25 cellular contexts compared by ENCODE assay signal in genomic region chr18:13452851-13453524, GRCh38.
DNase-seq lines count a peak whose midpoint lies in the region; ATAC-seq and TF ChIP-seq lines count a peak whose summit lies in the region.
"Had no signal": no experiment of that assay in that cellular context is flagged by ENCODE, and none has a peak within 500 bp of the region (broad histone marks: within the 10 kb centered on the region; RNA-seq: fewer than 3 reads in every experiment).

No MANE protein-coding gene starts in this region.

- TF ChIP-seq CTCF in ascending aorta (IDR thresholded peaks at IDR 0.05): no peak

- in situ Hi-C loops in G401 (cut with HindIII; ENCODE audit: low sequenced_read_pairs): no loop called here

- H3K4me1 ChIP-seq in BLaER1: peaks cover 100% of the 10 kb centered on the region
- H3K4me1 ChIP-seq in ascending aorta: peaks cover 17 to 20% of the 10 kb centered on the region in 2 donors
- H3K4me1 ChIP-seq in mesendoderm (ENCODE audit: control insufficient read depth, low read depth, low read length): peaks cover 16% of the 10 kb centered on the region

- intact Hi-C loops in ascending aorta (cut with DNase I): loop anchor here (2.0 kb wide), 1 partner anchor 48 kb away; no protein-coding TSS in a partner anchor

- no peak overlapping the region for H2BK15ac ChIP-seq in mesendoderm (replicated peaks; ENCODE audit: low read depth)

- no peaks in the 10 kb centered on the region for H3K79me2 ChIP-seq in mesendoderm (ENCODE audit: control insufficient read depth, insufficient read depth, low read length)

- 0 out of 2 replicates have a peak overlapping the region, but pooled peaks have one; percentile 5 for H3K4me2 ChIP-seq in BLaER1
- no peak overlapping the region for H3K4me2 ChIP-seq in mesendoderm (ENCODE audit: low read length)
- H3K4me2 ChIP-seq: KMS-11 had no signal

- ATAC-seq in HG03045 (IDR thresholded peaks at IDR 0.05; ENCODE audit: unreplicated experiment): no peak
- ATAC-seq: activated CD8-positive, alpha-beta memory T cell treated with anti-CD3 and anti-CD28 coated beads, Interleukin-2, amount 10 ng/mL, durations not matched to agents 7 days and 5 days; natural killer cell treated with Interleukin-12 subunit alpha and Interleukin-12 subunit beta and Interleukin-15 and Interleukin-18, amount 100 ng/mL, for 72 hours; stimulated activated naive B cell treated with anti-CD40 and anti-IgM and Interleukin-4, amounts not matched to agents 10 μg/mL and 1 μg/mL and 100 μg/mL, for 72 hours had no signal

- no peaks in the 10 kb centered on the region for H3K27me3 ChIP-seq in BLaER1
- H3K27me3 ChIP-seq in H7 (ENCODE audit: control insufficient read depth, insufficient read depth, low read length): no peaks in the 10 kb centered on the region
- no peaks in the 10 kb centered on the region for H3K27me3 ChIP-seq in ascending aorta
- H3K27me3 ChIP-seq in mesendoderm (ENCODE audit: insufficient read depth, low read length, poor library complexity): no peaks in the 10 kb centered on the region
- H3K27me3 ChIP-seq: cardiac muscle cell, tibial artery had no signal

- H4K20me1 ChIP-seq in BLaER1: peaks cover 69% of the 10 kb centered on the region

- H3K4me3 ChIP-seq in BLaER1 (no peak overlapping the region), H7 (ENCODE audit: insufficient read depth, low read depth, low read length) (no peak overlapping the region), ascending aorta (peak overlapping the region in 1 of 2 donors; percentile 4), mesendoderm (ENCODE audit: low read length) (no peak overlapping the region)
- H3K4me3 ChIP-seq: cardiac muscle cell, tibial artery had no signal

- H2BK5ac ChIP-seq in mesendoderm (ENCODE audit: low read length): no peak overlapping the region

- H3K36me3 ChIP-seq in BLaER1 (peaks cover 51% of the 10 kb centered on the region), H7 (replicated peaks; ENCODE audit: control insufficient read depth, insufficient read depth, low read length) (no peaks in the 10 kb centered on the region), ascending aorta (no peaks in the 10 kb centered on the region), mesendoderm (ENCODE audit: control insufficient read depth, insufficient read depth, low read length) (no peaks in the 10 kb centered on the region)
- H3K36me3 ChIP-seq: cardiac muscle cell, tibial artery had no signal

- H3K79me1 ChIP-seq in mesendoderm (ENCODE audit: low read length): no peaks in the 10 kb centered on the region

- DNase-seq in H7 (peak; percentile 70), ascending aorta (ENCODE audit: low spot score in 2 of 2) (peak in 1 of 2 donors; percentile 59), mesendoderm (peak; percentile 66), G401 (ENCODE audit: low spot score) (no peak), NOMO-1 treated with DMSO at 0.1 percent for 48 hours (lab: John Stamatoyannopoulos, UW; ENCODE audit: unreplicated experiment) (no peak)
- DNase-seq: activated CD4-positive, alpha-beta T cell treated with anti-CD3 and anti-CD28 coated beads for 4 hours; activated CD8-positive, alpha-beta memory T cell treated with anti-CD3 and anti-CD28 coated beads, Interleukin-2, amount 10 ng/mL, durations not matched to agents 7 days and 5 days; activated effector memory CD4-positive, alpha-beta T cell treated with Interleukin-2 at 50 U/mL for 16 hours; CD8-positive, alpha-beta memory T cell; DMS53; erythroblast; foreskin melanocyte; GOT3; midbrain; NCI-H2029 treated with DMSO at 0.1 percent for 48 hours; RPMI8226; stimulated activated CD4-positive, alpha-beta T cell treated with anti-CD3 and anti-CD28 coated beads, Interleukin-2, amount 100 ng/mL, for 24 hours; stimulated activated naive B cell treated with anti-CD40 and anti-IgM and Interleukin-4, amounts not matched to agents 10 μg/mL and 1 μg/mL and 100 μg/mL, for 72 hours; SW 1271 had no signal

- no peak overlapping the region for H3K23ac ChIP-seq in mesendoderm (ENCODE audit: low read length)

- H2BK120ac ChIP-seq in mesendoderm (ENCODE audit: low read depth, low read length): no peak overlapping the region

- H4K5ac ChIP-seq in mesendoderm (ENCODE audit: low read length): no peak overlapping the region

- no peak overlapping the region for H3K4ac ChIP-seq in mesendoderm (ENCODE audit: low read depth, low read length)

- H3K9me3 ChIP-seq in BLaER1: peaks cover 7% of the 10 kb centered on the region
- no peaks in the 10 kb centered on the region for H3K9me3 ChIP-seq in ascending aorta
- H3K9me3 ChIP-seq: tibial artery had no signal

- no peak overlapping the region for H3K56ac ChIP-seq in mesendoderm (ENCODE audit: low read length)

- H3K9ac ChIP-seq in BLaER1 (0 out of 2 replicates have a peak overlapping the region, but pooled peaks have one; percentile 4), mesendoderm (ENCODE audit: low read length) (no peak overlapping the region)
- H3K9ac ChIP-seq: KMS-11 had no signal

- no peak overlapping the region for H3K18ac ChIP-seq in mesendoderm (ENCODE audit: low read length)

- no peak overlapping the region for H2AK5ac ChIP-seq in mesendoderm (ENCODE audit: low read length)

- H3K27ac ChIP-seq in BLaER1 (peak overlapping the region; percentile 66; the same call in 1 of the 2 replicates), ascending aorta (peak overlapping the region; percentile 47 to 74), mesendoderm (ENCODE audit: low read depth, low read length) (no peak overlapping the region)
- H3K27ac ChIP-seq: cardiac muscle cell, KMS-11 had no signal

- no peak overlapping the region for H4K8ac ChIP-seq in mesendoderm (ENCODE audit: low read depth, low read length)

- WGBS in mesendoderm (ENCODE audit: extremely low coverage, insufficient coverage, low lambda C conversion rate): no CpG with 5 or more reads among the region's 19 CpGs

Comparison
In these comparisons a context has a peak if more than half of its experiments do, and no peak if none do; other contexts are left out.
1. DNase-seq: peak in H7 (single experiment) and mesendoderm (single experiment); none in G401 (single experiment) and NOMO-1 treated with DMSO at 0.1 percent for 48 hours (single experiment).